Comparison of ENCODE assay signal across 7 cellular contexts in the genomic region with DNA sequence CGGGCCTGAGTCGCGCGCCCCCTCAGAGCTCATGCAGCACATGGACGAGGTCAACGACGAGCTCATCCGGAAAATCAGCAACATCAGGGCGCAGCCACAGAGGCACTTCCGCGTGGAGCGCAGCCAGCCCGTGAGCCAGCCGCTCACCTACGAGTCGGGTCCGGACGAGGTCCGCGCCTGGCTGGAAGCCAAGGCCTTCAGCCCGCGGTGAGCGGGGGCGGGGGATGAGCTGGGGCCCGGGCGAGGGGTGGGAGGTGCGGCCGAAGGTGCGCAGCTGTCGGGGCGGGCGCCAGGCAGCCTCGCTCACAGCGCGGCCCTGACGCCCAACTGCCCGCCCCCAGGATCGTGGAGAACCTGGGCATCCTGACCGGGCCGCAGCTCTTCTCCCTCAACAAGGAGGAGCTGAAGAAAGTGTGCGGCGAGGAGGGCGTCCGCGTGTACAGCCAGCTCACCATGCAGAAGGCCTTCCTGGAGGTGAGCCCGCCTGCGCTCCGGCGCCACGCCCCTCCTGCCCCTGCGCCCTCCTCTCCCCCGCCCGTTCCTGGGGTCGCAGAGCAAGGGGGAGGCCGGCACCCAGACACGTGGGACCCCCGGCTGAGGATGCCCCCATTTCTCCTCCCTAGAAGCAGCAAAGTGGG. TPM values are rescaled to one million over a fixed set of nuclear protein-coding genes. Genes with fewer than 3 reads are reported as not detected.
DNase-seq lines count a peak whose midpoint lies in the region; ATAC-seq and TF ChIP-seq lines count a peak whose summit lies in the region.
"Had no signal": no experiment of that assay in that cellular context is flagged by ENCODE, and none has a peak within 500 bp of the region (broad histone marks: within the 10 kb centered on the region; RNA-seq: fewer than 3 reads in every experiment).

No MANE protein-coding gene starts in this region.

- TF ChIP-seq CTCF in IMR-90 (conservative IDR thresholded peaks at IDR 0.05; ENCODE audit: low read depth, low read length) (no peak), testis (IDR thresholded peaks at IDR 0.05) (no peak)

- dilution Hi-C loops in IMR-90 (cut with HindIII; ENCODE audit: low sequenced_read_pairs, unreplicated experiment) = no loop called here

- no peak overlapping the region for H4K91ac ChIP-seq in IMR-90 (ENCODE audit: insufficient read depth, low read depth, low read length)

- H3K4me1 ChIP-seq in IMR-90 (ENCODE audit: control insufficient read depth, insufficient read depth, low read length) = peaks cover 6% of the 10 kb centered on the region
- H3K4me1 ChIP-seq in testis = peaks cover 38% of the 10 kb centered on the region

- no peak overlapping the region for H3K27ac ChIP-seq in IMR-90 (ENCODE audit: insufficient read depth, low read length)
- peak overlapping the region; percentile 66 to 83 for H3K27ac ChIP-seq in testis
- H3K27ac ChIP-seq: SK-N-MC had no signal

- H3K4me2 ChIP-seq in IMR-90 (ENCODE audit: low read depth, low read length) = peak overlapping the region; percentile 35; the same call in 1 of the 2 replicates

- 6% methylated on average over 21 of the region's 57 CpGs; no CpG with 5 or more reads in 1 of the 2 experiments for WGBS in IMR-90 (ENCODE audit: extremely low coverage in 2 of 2, insufficient read length in 1 of 2), 2 experiments
- 0 to 5% methylated on average over 9 to 57 of the region's 57 CpGs for WGBS in testis, 2 donors

- no peak overlapping the region for H3K9ac ChIP-seq in IMR-90 (ENCODE audit: low read depth, low read length)

- no peak overlapping the region for H2BK120ac ChIP-seq in IMR-90 (ENCODE audit: low read depth, low read length)

- no peak overlapping the region for H3K23ac ChIP-seq in IMR-90 (ENCODE audit: low read depth, low read length)

- H2BK5ac ChIP-seq in IMR-90 (ENCODE audit: low read depth, low read length, poor library complexity, severe bottlenecking) = no peak overlapping the region

- no peaks in the 10 kb centered on the region for H4K20me1 ChIP-seq in IMR-90 (ENCODE audit: insufficient read depth, low read length)

- ATAC-seq in IMR-90 (ENCODE audit: low read depth) (peak; percentile 5), left cardiac atrium (peak; percentile 9 to 44), HG03135 (IDR thresholded peaks at IDR 0.05; ENCODE audit: unreplicated experiment) (no peak)

- TF ChIP-seq POLR2A in IMR-90 (IDR thresholded peaks at IDR 0.05; ENCODE audit: low read depth, low read length) (no peak), testis (IDR thresholded peaks at IDR 0.05) (no peak)

- in situ Hi-C loops in IMR-90 (cut with MboI; ENCODE audit: low sequenced_read_pairs) = no loop called here

- H2BK15ac ChIP-seq in IMR-90 (ENCODE audit: low read depth, low read length) = no peak overlapping the region

- no peak overlapping the region for H2BK20ac ChIP-seq in IMR-90 (ENCODE audit: low read depth, low read length)

- H3K9me1 ChIP-seq in IMR-90 (ENCODE audit: insufficient read depth, low read length) = no peaks in the 10 kb centered on the region

- CTCF ChIA-PET in IMR-90 (lab: Yijun Ruan, JAX) = interaction anchor here (1.1 kb wide), 1 partner anchor 19 kb away, joined by 4 read pairs; no protein-coding TSS in a partner anchor

- DNase-seq in IMR-90 (peak; percentile 26), left cardiac atrium (peak; percentile 52), testis (peak; percentile 60), HCEC 1CT (no peak)
- DNase-seq in activated CD4-positive, alpha-beta T cell treated with anti-CD3 and anti-CD28 coated beads for 48 hours = peak; percentile 59

- no peak overlapping the region for H3K4ac ChIP-seq in IMR-90 (ENCODE audit: low read depth, low read length)

- H4K8ac ChIP-seq in IMR-90 (ENCODE audit: low read depth in 2 of 2, low read length in 2 of 2) = peak overlapping the region in 1 of 2 experiments; percentile 60; a peak in 1 of 4 replicates

- H3K56ac ChIP-seq in IMR-90 (ENCODE audit: extremely low read depth, insufficient read depth, low read length) = no peak overlapping the region

- H3K36me3 ChIP-seq in IMR-90 (ENCODE audit: control insufficient read depth, insufficient read depth, low read length) = no peaks in the 10 kb centered on the region
- H3K36me3 ChIP-seq in testis (ENCODE audit: low read depth, missing control alignments) = no peaks in the 10 kb centered on the region

- H3K27me3 ChIP-seq in IMR-90 (ENCODE audit: control insufficient read depth, insufficient read depth, low read length) (peaks cover 7% of the 10 kb centered on the region; the same call in 1 of the 2 replicates), testis (no peaks in the 10 kb centered on the region)

- H2AK9ac ChIP-seq in IMR-90 (replicated peaks; ENCODE audit: low read depth, low read length, poor library complexity) = peak overlapping the region; percentile 72

- no peak overlapping the region for H3K14ac ChIP-seq in IMR-90 (replicated peaks; ENCODE audit: low read depth, low read length)

- no peaks in the 10 kb centered on the region for H3K79me1 ChIP-seq in IMR-90 (ENCODE audit: low read depth in 1 of 2, low read length in 2 of 2)

- intact Hi-C loops in IMR-90 (cut with micrococcal nuclease) (loop anchor here (10.0 kb wide), 1 partner anchor 172 kb away; no protein-coding TSS in a partner anchor), left cardiac atrium (cut with DNase I) (no loop called here), testis (cut with DNase I; ENCODE audit: low total_unique reads) (loop anchor here (10.0 kb wide), 1 partner anchor 172 kb away; no protein-coding TSS in a partner anchor)

- no peak overlapping the region for H4K5ac ChIP-seq in IMR-90 (ENCODE audit: low read depth, low read length)

- no peak overlapping the region for H3K18ac ChIP-seq in IMR-90 (ENCODE audit: low read depth, low read length)

- H3K4me3 ChIP-seq in IMR-90 (ENCODE audit: insufficient read depth, low read depth, low read length) (no peak overlapping the region), testis (peak overlapping the region in 1 of 2 donors; percentile 4)
- H3K4me3 ChIP-seq: SK-N-MC had no signal

- H2AK5ac ChIP-seq in IMR-90 (ENCODE audit: low read depth, low read length) = no peak overlapping the region

- H2AFZ ChIP-seq in IMR-90 (replicated peaks; ENCODE audit: low read length, poor library complexity) = peak overlapping the region; percentile 78

- TF ChIP-seq RAD21 in IMR-90 (IDR thresholded peaks at IDR 0.05; ENCODE audit: low read length) = no peak

- no peaks in the 10 kb centered on the region for H3K9me3 ChIP-seq in IMR-90 (ENCODE audit: control insufficient read depth, insufficient read depth, low read length)
- no peaks in the 10 kb centered on the region for H3K9me3 ChIP-seq in testis

- BruUV-seq in IMR-90 (replicated peaks; lab: Mats Ljungman, UMichigan) = no TSS peak

- POLR2A ChIA-PET in IMR-90 (lab: Charles Lee; ENCODE audit: unreplicated experiment) = no interaction called here

TF ChIP-seq in IMR-90, 13 proteins besides CTCF, POLR2A, EP300 and RAD21 (continues in another document):
- TF ChIP-seq MXI1 (IDR thresholded peaks at IDR 0.05; ENCODE audit: borderline replicate concordance, low read depth, low read length) (no peak), RCOR1 (IDR thresholded peaks at IDR 0.05; ENCODE audit: insufficient replicate concordance, low read length) (no peak), CHD1 (IDR thresholded peaks at IDR 0.05; ENCODE audit: low read depth, low read length) (no peak)
- TF ChIP-seq, protein P1, sequence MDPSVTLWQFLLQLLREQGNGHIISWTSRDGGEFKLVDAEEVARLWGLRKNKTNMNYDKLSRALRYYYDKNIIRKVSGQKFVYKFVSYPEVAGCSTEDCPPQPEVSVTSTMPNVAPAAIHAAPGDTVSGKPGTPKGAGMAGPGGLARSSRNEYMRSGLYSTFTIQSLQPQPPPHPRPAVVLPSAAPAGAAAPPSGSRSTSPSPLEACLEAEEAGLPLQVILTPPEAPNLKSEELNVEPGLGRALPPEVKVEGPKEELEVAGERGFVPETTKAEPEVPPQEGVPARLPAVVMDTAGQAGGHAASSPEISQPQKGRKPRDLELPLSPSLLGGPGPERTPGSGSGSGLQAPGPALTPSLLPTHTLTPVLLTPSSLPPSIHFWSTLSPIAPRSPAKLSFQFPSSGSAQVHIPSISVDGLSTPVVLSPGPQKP (IDR thresholded peaks at IDR 0.05; ENCODE audit: borderline replicate concordance, low read depth, low read length) = no peak

RNA-seq across cellular contexts. Expression of a gene that starts 20.4 kb away (rescaled TPM):
- total RNA-seq in IMR-90 (2012; rRNA removed) (12.2 and 17.2 TPM in 2 replicates), left cardiac atrium (1 to 10 TPM; 6.5 to 8.0 TPM), testis (10 to 100 TPM; 27.3 to 29.1 TPM)
- polyA plus RNA-seq in IMR-90 (2012; rRNA removed) (38.7 and 39.4 TPM in 2 replicates), testis (ENCODE audit: insufficient read depth, low read depth, low replicate concordance) (14.3 TPM)
- 16.2 and 26.2 TPM in 2 replicates for polyA plus RNA-seq in IMR-90 (2012; cell fraction: cytosol; rRNA removed)
- polyA plus RNA-seq in IMR-90 (2012; cell fraction: nucleus; rRNA removed; ENCODE audit: low replicate concordance) = 206 and 443 TPM in 2 replicates

RNA-seq across cellular contexts. Expression of a gene that starts 20.9 kb away (rescaled TPM):
- total RNA-seq in IMR-90 (2012; rRNA removed) = 147 and 156 TPM in 2 replicates
- 210 and 228 TPM in 2 replicates for polyA plus RNA-seq in IMR-90 (2012; rRNA removed)
- 201 and 282 TPM in 2 replicates for polyA plus RNA-seq in IMR-90 (2012; cell fraction: cytosol; rRNA removed)
- polyA plus RNA-seq in IMR-90 (2012; cell fraction: nucleus; rRNA removed; ENCODE audit: low replicate concordance) = 134 and 144 TPM in 2 replicates
- total RNA-seq in left cardiac atrium = 100 to 1,000 TPM; 107 to 121 TPM
- total RNA-seq in testis = 10 to 100 TPM; 84.8 to 88.1 TPM
- 86.6 TPM for polyA plus RNA-seq in testis (ENCODE audit: insufficient read depth, low read depth, low replicate concordance)

RNA-seq across cellular contexts. Expression of a gene that starts 30.8 kb away (rescaled TPM):
- total RNA-seq in IMR-90 (2012; rRNA removed) = 5.0 and 5.6 TPM in 2 replicates
- polyA plus RNA-seq in IMR-90 (2012; rRNA removed) = 21.2 and 21.7 TPM in 2 replicates
- 19.5 and 33.5 TPM in 2 replicates for polyA plus RNA-seq in IMR-90 (2012; cell fraction: cytosol; rRNA removed)
- 64.5 and 66.3 TPM in 2 replicates for polyA plus RNA-seq in IMR-90 (2012; cell fraction: nucleus; rRNA removed; ENCODE audit: low replicate concordance)
- 10 to 100 TPM; 11.3 to 15.6 TPM for total RNA-seq in left cardiac atrium
- 10 to 100 TPM; 72.8 to 74.5 TPM for total RNA-seq in testis
- 38.9 TPM for polyA plus RNA-seq in testis (ENCODE audit: insufficient read depth, low read depth, low replicate concordance)

RNA-seq across cellular contexts. Expression of a gene that starts 31.4 kb away (rescaled TPM):
- total RNA-seq in IMR-90 (2012; rRNA removed) (21.7 and 22.9 TPM in 2 replicates), left cardiac atrium (10 to 100 TPM; 19.2 to 21.1 TPM), testis (100 to 1,000 TPM in 1 of 2 donors, 10 to 100 TPM in 1; 82.5 to 116 TPM)
- polyA plus RNA-seq in IMR-90 (2012; rRNA removed) (31.6 and 35.8 TPM in 2 replicates), testis (ENCODE audit: insufficient read depth, low read depth, low replicate concordance) (47.9 TPM)
- polyA plus RNA-seq in IMR-90 (2012; cell fraction: cytosol; rRNA removed) = 17.5 and 37.5 TPM in 2 replicates
- 40.0 and 55.2 TPM in 2 replicates for polyA plus RNA-seq in IMR-90 (2012; cell fraction: nucleus; rRNA removed; ENCODE audit: low replicate concordance)

RNA-seq across cellular contexts. Expression of a gene that starts 50.9 kb away (rescaled TPM):
- total RNA-seq in IMR-90 (2012; rRNA removed) (3.0 and 4.2 TPM in 2 replicates), left cardiac atrium (10 to 100 TPM; 29.8 to 43.5 TPM), testis (10 to 100 TPM; 80.9 to 84.2 TPM)
- polyA plus RNA-seq in IMR-90 (2012; rRNA removed) (48.1 and 52.5 TPM in 2 replicates), testis (ENCODE audit: insufficient read depth, low read depth, low replicate concordance) (64.3 TPM)
- polyA plus RNA-seq in IMR-90 (2012; cell fraction: cytosol; rRNA removed) = 61.4 and 99.9 TPM in 2 replicates
- polyA plus RNA-seq in IMR-90 (2012; cell fraction: nucleus; rRNA removed; ENCODE audit: low replicate concordance) = 288 and 910 TPM in 2 replicates

Comparison
In these comparisons a context has a peak if more than half of its experiments do, and no peak if none do; other contexts are left out.
1. RNA of a gene that starts 30.8 kb away (total RNA-seq): 72.8 to 74.5 TPM in testis; 11.3 to 15.6 TPM in left cardiac atrium and 5.0 to 5.6 TPM in IMR-90; every median in the first group is over 4 times any median in the second.
2. intact Hi-C loops: an anchor here in IMR-90 (10.0 kb wide) and testis (10.0 kb wide); none called in left cardiac atrium.